In the genomic region with DNA sequence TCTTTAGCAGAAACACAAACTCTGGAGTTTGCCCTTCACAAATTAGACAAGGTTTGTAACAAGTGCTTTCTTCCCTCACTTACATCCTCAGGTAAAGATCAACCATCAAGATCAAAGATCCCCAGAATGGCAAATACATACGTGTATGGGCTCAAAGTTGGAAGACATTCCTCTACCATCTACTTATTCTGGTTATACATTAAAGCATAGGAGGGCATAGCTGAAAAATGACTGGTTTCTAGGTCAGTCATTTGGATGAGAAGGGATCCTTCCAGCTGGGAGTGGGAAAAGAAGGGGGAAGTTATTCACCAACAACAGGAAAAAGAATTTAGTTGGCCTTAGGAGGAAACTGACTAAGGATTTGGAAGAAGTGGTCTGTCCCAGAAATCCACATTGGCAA, we compare ENCODE assay signal across 2 cellular contexts.
TF ChIP-seq lines count a peak whose summit lies in the region.

No MANE protein-coding gene starts in this region.

TF ChIP-seq in HepG2, 621 proteins besides CTCF, POLR2A, EP300 and RAD21 (continues in another document):
- TF ChIP-seq CC2D1A (CRISPR knock-in tag; IDR thresholded peaks at IDR 0.05) (no peak), NR2F6 (IDR thresholded peaks at IDR 0.05) (0 out of 2 replicates have a peak, but pooled peaks have one; percentile 15), NR2F6 (CRISPR knock-in tag; IDR thresholded peaks at IDR 0.05) (no peak), ZNF720 (CRISPR knock-in tag; IDR thresholded peaks at IDR 0.05) (no peak), ATAD3A (CRISPR knock-in tag; IDR thresholded peaks at IDR 0.05) (no peak), TOE1 (CRISPR knock-in tag; IDR thresholded peaks at IDR 0.05) (no peak), SMAD1 (CRISPR knock-in tag; IDR thresholded peaks at IDR 0.05; ENCODE audit: borderline replicate concordance, low read depth) (no peak), NCOR1 (IDR thresholded peaks at IDR 0.05; ENCODE audit: borderline replicate concordance, low read length) (peak; percentile 23), ZUFSP (CRISPR knock-in tag; IDR thresholded peaks at IDR 0.05; ENCODE audit: borderline replicate concordance) (no peak), ZNF512B (CRISPR knock-in tag; IDR thresholded peaks at IDR 0.05; ENCODE audit: borderline replicate concordance) (no peak), ATF7 (IDR thresholded peaks at IDR 0.05) (no peak), ATF7 (CRISPR knock-in tag; IDR thresholded peaks at IDR 0.05) (no peak), PHF21A (CRISPR knock-in tag; IDR thresholded peaks at IDR 0.05) (peak; percentile 27; the same call in 1 of the 2 replicates), CHD2 (IDR thresholded peaks at IDR 0.05; ENCODE audit: low read depth, low read length) (no peak), CREB1 (IDR thresholded peaks at IDR 0.05) (no peak), CREB1 (CRISPR knock-in tag; IDR thresholded peaks at IDR 0.05) (no peak)
- TF ChIP-seq, protein P1, sequence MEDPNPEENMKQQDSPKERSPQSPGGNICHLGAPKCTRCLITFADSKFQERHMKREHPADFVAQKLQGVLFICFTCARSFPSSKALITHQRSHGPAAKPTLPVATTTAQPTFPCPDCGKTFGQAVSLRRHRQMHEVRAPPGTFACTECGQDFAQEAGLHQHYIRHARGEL (CRISPR knock-in tag; IDR thresholded peaks at IDR 0.05) = no peak
- TF ChIP-seq, protein P2, sequence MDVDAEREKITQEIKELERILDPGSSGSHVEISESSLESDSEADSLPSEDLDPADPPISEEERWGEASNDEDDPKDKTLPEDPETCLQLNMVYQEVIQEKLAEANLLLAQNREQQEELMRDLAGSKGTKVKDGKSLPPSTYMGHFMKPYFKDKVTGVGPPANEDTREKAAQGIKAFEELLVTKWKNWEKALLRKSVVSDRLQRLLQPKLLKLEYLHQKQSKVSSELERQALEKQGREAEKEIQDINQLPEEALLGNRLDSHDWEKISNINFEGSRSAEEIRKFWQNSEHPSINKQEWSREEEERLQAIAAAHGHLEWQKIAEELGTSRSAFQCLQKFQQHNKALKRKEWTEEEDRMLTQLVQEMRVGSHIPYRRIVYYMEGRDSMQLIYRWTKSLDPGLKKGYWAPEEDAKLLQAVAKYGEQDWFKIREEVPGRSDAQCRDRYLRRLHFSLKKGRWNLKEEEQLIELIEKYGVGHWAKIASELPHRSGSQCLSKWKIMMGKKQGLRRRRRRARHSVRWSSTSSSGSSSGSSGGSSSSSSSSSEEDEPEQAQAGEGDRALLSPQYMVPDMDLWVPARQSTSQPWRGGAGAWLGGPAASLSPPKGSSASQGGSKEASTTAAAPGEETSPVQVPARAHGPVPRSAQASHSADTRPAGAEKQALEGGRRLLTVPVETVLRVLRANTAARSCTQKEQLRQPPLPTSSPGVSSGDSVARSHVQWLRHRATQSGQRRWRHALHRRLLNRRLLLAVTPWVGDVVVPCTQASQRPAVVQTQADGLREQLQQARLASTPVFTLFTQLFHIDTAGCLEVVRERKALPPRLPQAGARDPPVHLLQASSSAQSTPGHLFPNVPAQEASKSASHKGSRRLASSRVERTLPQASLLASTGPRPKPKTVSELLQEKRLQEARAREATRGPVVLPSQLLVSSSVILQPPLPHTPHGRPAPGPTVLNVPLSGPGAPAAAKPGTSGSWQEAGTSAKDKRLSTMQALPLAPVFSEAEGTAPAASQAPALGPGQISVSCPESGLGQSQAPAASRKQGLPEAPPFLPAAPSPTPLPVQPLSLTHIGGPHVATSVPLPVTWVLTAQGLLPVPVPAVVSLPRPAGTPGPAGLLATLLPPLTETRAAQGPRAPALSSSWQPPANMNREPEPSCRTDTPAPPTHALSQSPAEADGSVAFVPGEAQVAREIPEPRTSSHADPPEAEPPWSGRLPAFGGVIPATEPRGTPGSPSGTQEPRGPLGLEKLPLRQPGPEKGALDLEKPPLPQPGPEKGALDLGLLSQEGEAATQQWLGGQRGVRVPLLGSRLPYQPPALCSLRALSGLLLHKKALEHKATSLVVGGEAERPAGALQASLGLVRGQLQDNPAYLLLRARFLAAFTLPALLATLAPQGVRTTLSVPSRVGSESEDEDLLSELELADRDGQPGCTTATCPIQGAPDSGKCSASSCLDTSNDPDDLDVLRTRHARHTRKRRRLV (CRISPR knock-in tag; IDR thresholded peaks at IDR 0.05) = no peak

TF ChIP-seq in GM23338, 12 proteins besides CTCF, POLR2A, EP300 and RAD21:
- TF ChIP-seq NANOG (IDR thresholded peaks at IDR 0.05; ENCODE audit: borderline replicate concordance) (no peak), ZNF114 (CRISPR knock-in tag; IDR thresholded peaks at IDR 0.05) (no peak), CREB1 (CRISPR knock-in tag; IDR thresholded peaks at IDR 0.05; ENCODE audit: low read depth) (no peak), JUNB (IDR thresholded peaks at IDR 0.05; ENCODE audit: unreplicated experiment) (no peak), POLR2AphosphoS5 (IDR thresholded peaks at IDR 0.05; ENCODE audit: low read depth) (no peak)
- TF ChIP-seq, protein P3, sequence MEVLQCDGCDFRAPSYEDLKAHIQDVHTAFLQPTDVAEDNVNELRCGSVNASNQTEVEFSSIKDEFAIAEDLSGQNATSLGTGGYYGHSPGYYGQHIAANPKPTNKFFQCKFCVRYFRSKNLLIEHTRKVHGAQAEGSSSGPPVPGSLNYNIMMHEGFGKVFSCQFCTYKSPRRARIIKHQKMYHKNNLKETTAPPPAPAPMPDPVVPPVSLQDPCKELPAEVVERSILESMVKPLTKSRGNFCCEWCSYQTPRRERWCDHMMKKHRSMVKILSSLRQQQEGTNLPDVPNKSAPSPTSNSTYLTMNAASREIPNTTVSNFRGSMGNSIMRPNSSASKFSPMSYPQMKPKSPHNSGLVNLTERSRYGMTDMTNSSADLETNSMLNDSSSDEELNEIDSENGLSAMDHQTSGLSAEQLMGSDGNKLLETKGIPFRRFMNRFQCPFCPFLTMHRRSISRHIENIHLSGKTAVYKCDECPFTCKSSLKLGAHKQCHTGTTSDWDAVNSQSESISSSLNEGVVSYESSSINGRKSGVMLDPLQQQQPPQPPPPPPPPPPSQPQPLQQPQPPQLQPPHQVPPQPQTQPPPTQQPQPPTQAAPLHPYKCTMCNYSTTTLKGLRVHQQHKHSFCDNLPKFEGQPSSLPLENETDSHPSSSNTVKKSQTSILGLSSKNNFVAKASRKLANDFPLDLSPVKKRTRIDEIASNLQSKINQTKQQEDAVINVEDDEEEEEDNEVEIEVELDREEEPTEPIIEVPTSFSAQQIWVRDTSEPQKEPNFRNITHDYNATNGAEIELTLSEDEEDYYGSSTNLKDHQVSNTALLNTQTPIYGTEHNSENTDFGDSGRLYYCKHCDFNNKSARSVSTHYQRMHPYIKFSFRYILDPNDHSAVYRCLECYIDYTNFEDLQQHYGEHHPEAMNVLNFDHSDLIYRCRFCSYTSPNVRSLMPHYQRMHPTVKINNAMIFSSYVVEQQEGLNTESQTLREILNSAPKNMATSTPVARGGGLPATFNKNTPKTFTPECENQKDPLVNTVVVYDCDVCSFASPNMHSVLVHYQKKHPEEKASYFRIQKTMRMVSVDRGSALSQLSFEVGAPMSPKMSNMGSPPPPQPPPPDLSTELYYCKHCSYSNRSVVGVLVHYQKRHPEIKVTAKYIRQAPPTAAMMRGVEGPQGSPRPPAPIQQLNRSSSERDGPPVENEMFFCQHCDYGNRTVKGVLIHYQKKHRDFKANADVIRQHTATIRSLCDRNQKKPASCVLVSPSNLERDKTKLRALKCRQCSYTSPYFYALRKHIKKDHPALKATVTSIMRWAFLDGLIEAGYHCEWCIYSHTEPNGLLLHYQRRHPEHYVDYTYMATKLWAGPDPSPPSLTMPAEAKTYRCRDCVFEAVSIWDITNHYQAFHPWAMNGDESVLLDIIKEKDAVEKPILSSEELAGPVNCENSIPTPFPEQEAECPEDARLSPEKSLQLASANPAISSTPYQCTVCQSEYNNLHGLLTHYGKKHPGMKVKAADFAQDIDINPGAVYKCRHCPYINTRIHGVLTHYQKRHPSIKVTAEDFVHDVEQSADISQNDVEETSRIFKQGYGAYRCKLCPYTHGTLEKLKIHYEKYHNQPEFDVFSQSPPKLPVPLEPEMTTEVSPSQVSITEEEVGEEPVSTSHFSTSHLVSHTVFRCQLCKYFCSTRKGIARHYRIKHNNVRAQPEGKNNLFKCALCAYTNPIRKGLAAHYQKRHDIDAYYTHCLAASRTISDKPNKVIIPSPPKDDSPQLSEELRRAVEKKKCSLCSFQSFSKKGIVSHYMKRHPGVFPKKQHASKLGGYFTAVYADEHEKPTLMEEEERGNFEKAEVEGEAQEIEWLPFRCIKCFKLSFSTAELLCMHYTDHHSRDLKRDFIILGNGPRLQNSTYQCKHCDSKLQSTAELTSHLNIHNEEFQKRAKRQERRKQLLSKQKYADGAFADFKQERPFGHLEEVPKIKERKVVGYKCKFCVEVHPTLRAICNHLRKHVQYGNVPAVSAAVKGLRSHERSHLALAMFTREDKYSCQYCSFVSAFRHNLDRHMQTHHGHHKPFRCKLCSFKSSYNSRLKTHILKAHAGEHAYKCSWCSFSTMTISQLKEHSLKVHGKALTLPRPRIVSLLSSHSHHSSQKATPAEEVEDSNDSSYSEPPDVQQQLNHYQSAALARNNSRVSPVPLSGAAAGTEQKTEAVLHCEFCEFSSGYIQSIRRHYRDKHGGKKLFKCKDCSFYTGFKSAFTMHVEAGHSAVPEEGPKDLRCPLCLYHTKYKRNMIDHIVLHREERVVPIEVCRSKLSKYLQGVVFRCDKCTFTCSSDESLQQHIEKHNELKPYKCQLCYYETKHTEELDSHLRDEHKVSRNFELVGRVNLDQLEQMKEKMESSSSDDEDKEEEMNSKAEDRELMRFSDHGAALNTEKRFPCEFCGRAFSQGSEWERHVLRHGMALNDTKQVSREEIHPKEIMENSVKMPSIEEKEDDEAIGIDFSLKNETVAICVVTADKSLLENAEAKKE (CRISPR knock-in tag; IDR thresholded peaks at IDR 0.05) = no peak
TF ChIP-seq in GM23338: peak in this region for 0.
